ENCODE assay signal across 1 cellular context in genomic region chr15:88624156-88624970, GRCh38.
A peak's percentile ranks its signal among the peaks of the same experiment; 100 is the strongest.
TF ChIP-seq lines count a peak whose summit lies in the region.

No MANE protein-coding gene starts in this region.

TF ChIP-seq in GM12878, 131 proteins besides CTCF, POLR2A, EP300 and RAD21 (continued from another document):
- TF ChIP-seq, protein P1, sequence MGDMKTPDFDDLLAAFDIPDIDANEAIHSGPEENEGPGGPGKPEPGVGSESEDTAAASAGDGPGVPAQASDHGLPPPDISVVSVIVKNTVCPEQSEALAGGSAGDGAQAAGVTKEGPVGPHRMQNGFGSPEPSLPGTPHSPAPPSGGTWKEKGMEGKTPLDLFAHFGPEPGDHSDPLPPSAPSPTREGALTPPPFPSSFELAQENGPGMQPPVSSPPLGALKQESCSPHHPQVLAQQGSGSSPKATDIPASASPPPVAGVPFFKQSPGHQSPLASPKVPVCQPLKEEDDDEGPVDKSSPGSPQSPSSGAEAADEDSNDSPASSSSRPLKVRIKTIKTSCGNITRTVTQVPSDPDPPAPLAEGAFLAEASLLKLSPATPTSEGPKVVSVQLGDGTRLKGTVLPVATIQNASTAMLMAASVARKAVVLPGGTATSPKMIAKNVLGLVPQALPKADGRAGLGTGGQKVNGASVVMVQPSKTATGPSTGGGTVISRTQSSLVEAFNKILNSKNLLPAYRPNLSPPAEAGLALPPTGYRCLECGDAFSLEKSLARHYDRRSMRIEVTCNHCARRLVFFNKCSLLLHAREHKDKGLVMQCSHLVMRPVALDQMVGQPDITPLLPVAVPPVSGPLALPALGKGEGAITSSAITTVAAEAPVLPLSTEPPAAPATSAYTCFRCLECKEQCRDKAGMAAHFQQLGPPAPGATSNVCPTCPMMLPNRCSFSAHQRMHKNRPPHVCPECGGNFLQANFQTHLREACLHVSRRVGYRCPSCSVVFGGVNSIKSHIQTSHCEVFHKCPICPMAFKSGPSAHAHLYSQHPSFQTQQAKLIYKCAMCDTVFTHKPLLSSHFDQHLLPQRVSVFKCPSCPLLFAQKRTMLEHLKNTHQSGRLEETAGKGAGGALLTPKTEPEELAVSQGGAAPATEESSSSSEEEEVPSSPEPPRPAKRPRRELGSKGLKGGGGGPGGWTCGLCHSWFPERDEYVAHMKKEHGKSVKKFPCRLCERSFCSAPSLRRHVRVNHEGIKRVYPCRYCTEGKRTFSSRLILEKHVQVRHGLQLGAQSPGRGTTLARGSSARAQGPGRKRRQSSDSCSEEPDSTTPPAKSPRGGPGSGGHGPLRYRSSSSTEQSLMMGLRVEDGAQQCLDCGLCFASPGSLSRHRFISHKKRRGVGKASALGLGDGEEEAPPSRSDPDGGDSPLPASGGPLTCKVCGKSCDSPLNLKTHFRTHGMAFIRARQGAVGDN (IDR thresholded peaks at IDR 0.05) = peak; percentile 42
- TF ChIP-seq YY1 (IDR thresholded peaks at IDR 0.05; ENCODE audit: low read depth, low read length) (0 out of 2 replicates have a peak, but pooled peaks have one; percentile 25), SMAD5 (IDR thresholded peaks at IDR 0.05; ENCODE audit: low read depth) (0 out of 2 replicates have a peak, but pooled peaks have one; percentile 37), JUNB (IDR thresholded peaks at IDR 0.05) (no peak), MLLT1 (IDR thresholded peaks at IDR 0.05) (peak; percentile 87), POLR2AphosphoS5 (IDR thresholded peaks at IDR 0.05; ENCODE audit: low read length) (no peak), NBN (IDR thresholded peaks at IDR 0.05) (peak; percentile 54; the same call in 1 of the 2 replicates), ATF7 (IDR thresholded peaks at IDR 0.05; ENCODE audit: low read depth) (peak; percentile 69), MXI1 (IDR thresholded peaks at IDR 0.05; ENCODE audit: low read depth, low read length) (peak; percentile 35; the same call in 1 of the 2 replicates), SMC3 (IDR thresholded peaks at IDR 0.05; ENCODE audit: borderline replicate concordance, low read length) (peak; percentile 70; the same call in 1 of the 2 replicates), HDGF (IDR thresholded peaks at IDR 0.05) (peak; percentile 79), IKZF1 (conservative IDR thresholded peaks at IDR 0.05) (peak; percentile 38; the same call in 1 of the 2 replicates), ZNF207 (IDR thresholded peaks at IDR 0.05; ENCODE audit: borderline replicate concordance) (no peak), KAT2A (conservative IDR thresholded peaks at IDR 0.05; ENCODE audit: control insufficient read depth, low read depth, low read length) (no peak), JUND (IDR thresholded peaks at IDR 0.05; ENCODE audit: low read depth, low read length) (no peak), TCF7 (IDR thresholded peaks at IDR 0.05; ENCODE audit: borderline replicate concordance) (no peak), BHLHE40 (IDR thresholded peaks at IDR 0.05; ENCODE audit: borderline replicate concordance in 1 of 2, low read depth in 2 of 2, low read length in 1 of 2) (peak in 1 of 2 experiments; percentile 7; a peak in 1 of 4 replicates)
- TF ChIP-seq, protein P2, sequence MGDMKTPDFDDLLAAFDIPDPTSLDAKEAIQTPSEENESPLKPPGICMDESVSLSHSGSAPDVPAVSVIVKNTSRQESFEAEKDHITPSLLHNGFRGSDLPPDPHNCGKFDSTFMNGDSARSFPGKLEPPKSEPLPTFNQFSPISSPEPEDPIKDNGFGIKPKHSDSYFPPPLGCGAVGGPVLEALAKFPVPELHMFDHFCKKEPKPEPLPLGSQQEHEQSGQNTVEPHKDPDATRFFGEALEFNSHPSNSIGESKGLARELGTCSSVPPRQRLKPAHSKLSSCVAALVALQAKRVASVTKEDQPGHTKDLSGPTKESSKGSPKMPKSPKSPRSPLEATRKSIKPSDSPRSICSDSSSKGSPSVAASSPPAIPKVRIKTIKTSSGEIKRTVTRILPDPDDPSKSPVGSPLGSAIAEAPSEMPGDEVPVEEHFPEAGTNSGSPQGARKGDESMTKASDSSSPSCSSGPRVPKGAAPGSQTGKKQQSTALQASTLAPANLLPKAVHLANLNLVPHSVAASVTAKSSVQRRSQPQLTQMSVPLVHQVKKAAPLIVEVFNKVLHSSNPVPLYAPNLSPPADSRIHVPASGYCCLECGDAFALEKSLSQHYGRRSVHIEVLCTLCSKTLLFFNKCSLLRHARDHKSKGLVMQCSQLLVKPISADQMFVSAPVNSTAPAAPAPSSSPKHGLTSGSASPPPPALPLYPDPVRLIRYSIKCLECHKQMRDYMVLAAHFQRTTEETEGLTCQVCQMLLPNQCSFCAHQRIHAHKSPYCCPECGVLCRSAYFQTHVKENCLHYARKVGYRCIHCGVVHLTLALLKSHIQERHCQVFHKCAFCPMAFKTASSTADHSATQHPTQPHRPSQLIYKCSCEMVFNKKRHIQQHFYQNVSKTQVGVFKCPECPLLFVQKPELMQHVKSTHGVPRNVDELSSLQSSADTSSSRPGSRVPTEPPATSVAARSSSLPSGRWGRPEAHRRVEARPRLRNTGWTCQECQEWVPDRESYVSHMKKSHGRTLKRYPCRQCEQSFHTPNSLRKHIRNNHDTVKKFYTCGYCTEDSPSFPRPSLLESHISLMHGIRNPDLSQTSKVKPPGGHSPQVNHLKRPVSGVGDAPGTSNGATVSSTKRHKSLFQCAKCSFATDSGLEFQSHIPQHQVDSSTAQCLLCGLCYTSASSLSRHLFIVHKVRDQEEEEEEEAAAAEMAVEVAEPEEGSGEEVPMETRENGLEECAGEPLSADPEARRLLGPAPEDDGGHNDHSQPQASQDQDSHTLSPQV (IDR thresholded peaks at IDR 0.05) = no peak
